10 cellular contexts compared by ENCODE assay signal in genomic region chr4:174592985-174593335, GRCh38.
DNase-seq lines count a peak whose midpoint lies in the region; TF ChIP-seq lines count a peak whose summit lies in the region.
"Had no signal": no experiment of that assay in that cellular context is flagged by ENCODE, and none has a peak within 500 bp of the region (broad histone marks: within the 10 kb centered on the region; RNA-seq: fewer than 3 reads in every experiment).

No MANE protein-coding gene starts in this region.

- H3K4me1 Mint-ChIP-seq in activated T-helper 2 cell treated with anti-CD3 and anti-CD28 coated beads, Interferon-gamma antibody, Interleukin-2, Interleukin-4, amounts not matched to agents 10 μg/mL and 5 μg/mL and 100 μg/mL, durations not matched to agents 14 hours and 24 hours and 36 hours (ENCODE audit: low read depth): peaks cover 14% of the 10 kb centered on the region

- intact Hi-C loops in activated T-helper 2 cell treated with anti-CD3 and anti-CD28 coated beads, Interferon-gamma antibody, Interleukin-2, Interleukin-4, amounts not matched to agents 10 μg/mL and 5 μg/mL and 100 μg/mL, durations not matched to agents 14 hours and 24 hours and 36 hours (cut with micrococcal nuclease): no loop called here
- intact Hi-C loops in OCI-LY7 (cut with micrococcal nuclease; ENCODE audit: unreplicated experiment): no loop called here
- intact Hi-C loops in posterior cingulate gyrus (cut with DNase I): no loop called here

- no peaks in the 10 kb centered on the region for H3K36me3 Mint-ChIP-seq in activated T-helper 2 cell treated with anti-CD3 and anti-CD28 coated beads, Interferon-gamma antibody, Interleukin-2, Interleukin-4, amounts not matched to agents 10 μg/mL and 5 μg/mL and 100 μg/mL, durations not matched to agents 14 hours and 24 hours and 36 hours (ENCODE audit: low read depth)

- BruUV-seq in OCI-LY7 (replicated peaks; lab: Mats Ljungman, UMichigan): no TSS peak

- H3K27me3 Mint-ChIP-seq in activated T-helper 2 cell treated with anti-CD3 and anti-CD28 coated beads, Interferon-gamma antibody, Interleukin-2, Interleukin-4, amounts not matched to agents 10 μg/mL and 5 μg/mL and 100 μg/mL, durations not matched to agents 14 hours and 24 hours and 36 hours (ENCODE audit: low read depth): peaks cover 3% of the 10 kb centered on the region

- H3K9me3 Mint-ChIP-seq in activated T-helper 2 cell treated with anti-CD3 and anti-CD28 coated beads, Interferon-gamma antibody, Interleukin-2, Interleukin-4, amounts not matched to agents 10 μg/mL and 5 μg/mL and 100 μg/mL, durations not matched to agents 14 hours and 24 hours and 36 hours: peaks cover 5% of the 10 kb centered on the region

- H3K4me1 ChIP-seq in OCI-LY7 (ENCODE audit: insufficient read depth, low read length, poor library complexity, severe bottlenecking): no peaks in the 10 kb centered on the region

- H3K4me2 ChIP-seq in OCI-LY7 (ENCODE audit: low read length): no peak overlapping the region
- H3K4me2 ChIP-seq: KMS-11 had no signal

- CTCF ChIA-PET in OCI-LY7 (lab: Charles Lee; ENCODE audit: unreplicated experiment): no interaction called here

- TF ChIP-seq CTCF in epithelial cell of esophagus (IDR thresholded peaks at IDR 0.05; ENCODE audit: insufficient read depth, low read depth, low read length, missing control alignments): no peak
- no peak for TF ChIP-seq CTCF in OCI-LY7 (conservative IDR thresholded peaks at IDR 0.05; ENCODE audit: low read length)

- H2AFZ ChIP-seq in OCI-LY7 (ENCODE audit: low read length): no peak overlapping the region

- H3K36me3 ChIP-seq in OCI-LY7 (ENCODE audit: insufficient read depth, low read length): no peaks in the 10 kb centered on the region

- no peaks in the 10 kb centered on the region for H3K79me2 ChIP-seq in OCI-LY7 (ENCODE audit: insufficient read depth, low read depth, low read length)

- H3K4me3 ChIP-seq in epithelial cell of esophagus (ENCODE audit: low read length) (no peak overlapping the region), OCI-LY7 (ENCODE audit: low read depth, low read length, poor library complexity, severe bottlenecking) (no peak overlapping the region)

- H3K9me2 ChIP-seq in OCI-LY7 (ENCODE audit: insufficient read depth, low read length): no peaks in the 10 kb centered on the region

- H3K9me3 ChIP-seq in OCI-LY7 (ENCODE audit: low read length): no peaks in the 10 kb centered on the region

- H4K20me1 ChIP-seq in OCI-LY7 (ENCODE audit: insufficient read depth, low read length): no peaks in the 10 kb centered on the region

- H3K27ac ChIP-seq in OCI-LY7 (ENCODE audit: low read depth, low read length, poor library complexity, severe bottlenecking): no peak overlapping the region
- H3K27ac ChIP-seq: KMS-11 had no signal

- no peak overlapping the region for H3K4me3 Mint-ChIP-seq in activated T-helper 2 cell treated with anti-CD3 and anti-CD28 coated beads, Interferon-gamma antibody, Interleukin-2, Interleukin-4, amounts not matched to agents 10 μg/mL and 5 μg/mL and 100 μg/mL, durations not matched to agents 14 hours and 24 hours and 36 hours (ENCODE audit: low read depth)

- POLR2A ChIA-PET in OCI-LY7 (lab: Charles Lee): interaction anchor here (1.0 kb wide), 1 partner anchor 22 kb away, joined by 3 read pairs; no protein-coding TSS in a partner anchor

- H3K27ac Mint-ChIP-seq in activated T-helper 2 cell treated with anti-CD3 and anti-CD28 coated beads, Interferon-gamma antibody, Interleukin-2, Interleukin-4, amounts not matched to agents 10 μg/mL and 5 μg/mL and 100 μg/mL, durations not matched to agents 14 hours and 24 hours and 36 hours: no peak overlapping the region

- DNase-seq in GM04504 (ENCODE audit: low read depth): peak; percentile 26
- DNase-seq in OCI-M1 (lab: John Stamatoyannopoulos, UW): peak; percentile 85
- DNase-seq in epithelial cell of esophagus (ENCODE audit: low read depth): peak; percentile 54
- DNase-seq in renal cortical epithelial cell (ENCODE audit: low read depth): peak; percentile 79
- no peak for DNase-seq in activated T-helper 2 cell treated with anti-CD3 and anti-CD28 coated beads, Interferon-gamma antibody, Interleukin-2, Interleukin-4, amounts not matched to agents 10 μg/mL and 5 μg/mL and 100 μg/mL, durations not matched to agents 14 hours and 24 hours and 36 hours (ENCODE audit: low spot score)
- DNase-seq in NCI-H748 (lab: John Stamatoyannopoulos, UW; ENCODE audit: unreplicated experiment): no peak
- no peak for DNase-seq in OCI-LY7 (ENCODE audit: low spot score)
- DNase-seq in posterior cingulate gyrus: no peak
- DNase-seq: activated CD4-positive, alpha-beta T cell treated with anti-CD3 and anti-CD28 coated beads for 48 hours had no signal

Comparison
In these comparisons a context has a peak if more than half of its experiments do, and no peak if none do; other contexts are left out.
1. DNase-seq: peak in GM04504 (single experiment), OCI-M1 (single experiment), epithelial cell of esophagus (single experiment) and renal cortical epithelial cell (single experiment); none in activated T-helper 2 cell treated with anti-CD3 and anti-CD28 coated beads, Interferon-gamma antibody, Interleukin-2, Interleukin-4, amounts not matched to agents 10 μg/mL and 5 μg/mL and 100 μg/mL, durations not matched to agents 14 hours and 24 hours and 36 hours (single experiment), NCI-H748 (single experiment), OCI-LY7 (single experiment) and posterior cingulate gyrus (0 of 10).